Comparison of ENCODE assay signal across 8 cellular contexts in the genomic region with DNA sequence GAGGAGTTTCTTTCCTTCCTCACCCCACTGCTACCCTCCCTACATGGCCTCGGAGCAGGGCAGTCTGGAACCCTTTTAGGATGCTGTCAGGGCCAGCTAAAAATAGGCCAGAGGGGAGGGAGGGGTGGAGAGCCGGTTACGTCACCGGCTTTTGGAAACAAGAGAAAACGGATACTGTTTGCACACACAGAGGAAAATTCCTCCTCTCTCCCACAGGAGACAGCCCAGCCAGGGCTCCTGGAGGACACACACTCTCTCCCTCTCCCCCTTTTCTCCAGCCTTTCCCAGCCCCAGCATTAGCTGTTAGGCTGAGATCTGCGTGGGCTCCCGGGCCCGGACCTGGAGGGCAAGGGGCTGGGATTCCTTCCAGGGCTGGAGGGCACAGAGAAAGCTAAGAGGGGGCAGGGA. TPM values are rescaled to one million over a fixed set of nuclear protein-coding genes. Genes with fewer than 3 reads are reported as not detected.
DNase-seq lines count a peak whose midpoint lies in the region; ATAC-seq and TF ChIP-seq lines count a peak whose summit lies in the region.

No MANE protein-coding gene starts in this region.

- no peaks in the 10 kb centered on the region for H3K27me3 Mint-ChIP-seq in activated naive CD8-positive, alpha-beta T cell treated with anti-CD3 and anti-CD28 coated beads for 36 hours

- no peak for TF ChIP-seq CTCF in omental fat pad (IDR thresholded peaks at IDR 0.05)

- peaks cover 32% of the 10 kb centered on the region for H3K4me1 Mint-ChIP-seq in activated naive CD8-positive, alpha-beta T cell treated with anti-CD3 and anti-CD28 coated beads for 36 hours

- H3K9me3 ChIP-seq in SJCRH30 (replicated peaks) = no peaks in the 10 kb centered on the region

- ATAC-seq in omental fat pad (ENCODE audit: low FRiP score) (peak; percentile 65), GM21367 (IDR thresholded peaks at IDR 0.05; ENCODE audit: unreplicated experiment) (no peak), HG02884 (IDR thresholded peaks at IDR 0.05; ENCODE audit: unreplicated experiment) (no peak), HG02938 (IDR thresholded peaks at IDR 0.05; ENCODE audit: unreplicated experiment) (no peak)

- H3K4me1 ChIP-seq in SJCRH30 = peaks cover 45% of the 10 kb centered on the region

- no peak overlapping the region for H3K4me3 Mint-ChIP-seq in activated naive CD8-positive, alpha-beta T cell treated with anti-CD3 and anti-CD28 coated beads for 36 hours

- peaks cover 12% of the 10 kb centered on the region for H3K36me3 Mint-ChIP-seq in activated naive CD8-positive, alpha-beta T cell treated with anti-CD3 and anti-CD28 coated beads for 36 hours

- peaks cover 2% of the 10 kb centered on the region for H3K9me3 Mint-ChIP-seq in activated naive CD8-positive, alpha-beta T cell treated with anti-CD3 and anti-CD28 coated beads for 36 hours

- no peaks in the 10 kb centered on the region for H3K27me3 ChIP-seq in SJCRH30

- no peaks in the 10 kb centered on the region for H3K36me3 ChIP-seq in SJCRH30

- no peak overlapping the region for H3K4me3 ChIP-seq in SJCRH30

- peak overlapping the region; percentile 28 for H3K27ac ChIP-seq in SJCRH30

- DNase-seq in DMS 273 (lab: John Stamatoyannopoulos, UW; ENCODE audit: unreplicated experiment) (peak; percentile 87), SJCRH30 (peak; percentile 86 to 90), fibroblast of peridontal ligament (ENCODE audit: extremely low read depth) (peak; percentile 93), omental fat pad (ENCODE audit: low spot score) (no peak)
- DNase-seq in activated naive CD8-positive, alpha-beta T cell treated with anti-CD3 and anti-CD28 coated beads for 36 hours = no peak

- no peak overlapping the region for H3K27ac Mint-ChIP-seq in activated naive CD8-positive, alpha-beta T cell treated with anti-CD3 and anti-CD28 coated beads for 36 hours

RNA-seq across cellular contexts. Expression of gene ALDH4A1, which starts 20.0 kb away (rescaled TPM):
- total RNA-seq in SJCRH30 (2014; rRNA removed; shearing (Covaris generic)) = 7.2 and 7.5 TPM in 2 replicates
- 10 to 100 TPM; 22.2 to 96.8 (median 67.3) TPM for total RNA-seq in omental fat pad
- 1 to 10 TPM; 3.9 to 4.7 TPM for total RNA-seq in activated naive CD8-positive, alpha-beta T cell treated with anti-CD3 and anti-CD28 coated beads for 36 hours

RNA-seq across cellular contexts. Expression of gene IFFO2, which starts 34.2 kb away (rescaled TPM):
- 5.9 and 6.2 TPM in 2 replicates for total RNA-seq in SJCRH30 (2014; rRNA removed; shearing (Covaris generic))
- 10 to 100 TPM in 1 of 4 donors, 1 to 10 TPM in 3; 2.3 to 12.9 (median 7.7) TPM for total RNA-seq in omental fat pad
- total RNA-seq in activated naive CD8-positive, alpha-beta T cell treated with anti-CD3 and anti-CD28 coated beads for 36 hours = 10 to 100 TPM; 21.4 to 21.7 TPM

Comparison
In these comparisons a context has a peak if more than half of its experiments do, and no peak if none do; other contexts are left out.
1. DNase-seq: peak in DMS 273 (single experiment), SJCRH30 (2 of 2) and fibroblast of peridontal ligament (single experiment); none in omental fat pad (single experiment) and activated naive CD8-positive, alpha-beta T cell treated with anti-CD3 and anti-CD28 coated beads for 36 hours (single experiment).